In the genomic region with DNA sequence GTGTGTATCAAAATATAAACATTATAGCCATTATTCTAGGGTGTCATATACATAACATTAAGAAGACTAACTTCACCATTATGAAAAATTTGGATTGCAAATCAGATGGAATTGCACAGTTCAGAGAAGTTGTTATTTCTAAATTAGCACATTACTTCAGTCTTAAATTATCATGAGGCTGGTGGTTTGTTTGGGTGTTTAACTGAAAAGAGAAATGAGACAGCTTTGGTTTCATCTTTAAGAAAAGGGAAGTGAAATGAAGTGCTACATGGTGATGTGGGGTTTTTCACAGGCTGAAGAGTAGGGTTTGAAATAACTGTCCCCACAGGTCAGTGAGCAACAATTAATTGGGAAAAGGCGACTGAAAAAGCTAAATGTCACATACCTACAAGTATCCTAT, we compare ENCODE assay signal across 14 cellular contexts.
DNase-seq lines count a peak whose midpoint lies in the region; ATAC-seq and TF ChIP-seq lines count a peak whose summit lies in the region.
"Had no signal": no experiment of that assay in that cellular context is flagged by ENCODE, and none has a peak within 500 bp of the region (broad histone marks: within the 10 kb centered on the region; RNA-seq: fewer than 3 reads in every experiment).

No MANE protein-coding gene starts in this region.

- H3K9me3 ChIP-seq in BLaER1: peaks cover 54% of the 10 kb centered on the region
- H3K9me3 ChIP-seq in smooth muscle cell (replicated peaks; ENCODE audit: low read depth): no peaks in the 10 kb centered on the region
- H3K9me3 ChIP-seq in ascending aorta: no peaks in the 10 kb centered on the region
- H3K9me3 ChIP-seq: A549, neutrophil had no signal

- H3K4me3 Mint-ChIP-seq in progenitor cell of endocrine pancreas (ENCODE audit: low read depth): no peak overlapping the region
- H3K4me3 Mint-ChIP-seq: type B pancreatic cell had no signal

- H3K4me1 Mint-ChIP-seq in progenitor cell of endocrine pancreas (ENCODE audit: low read depth): no peaks in the 10 kb centered on the region

- ATAC-seq in GM19328 (IDR thresholded peaks at IDR 0.05; ENCODE audit: unreplicated experiment): peak; percentile 98
- peak; percentile 98 for ATAC-seq in HG02798 (IDR thresholded peaks at IDR 0.05; ENCODE audit: poor library complexity, unreplicated experiment)
- peak; percentile 98 for ATAC-seq in HG03521 (IDR thresholded peaks at IDR 0.05; ENCODE audit: unreplicated experiment)
- ATAC-seq: A549 had no signal

- no peak for TF ChIP-seq CTCF in smooth muscle cell (IDR thresholded peaks at IDR 0.05; ENCODE audit: borderline replicate concordance, insufficient read depth, poor library complexity, severe bottlenecking)
- TF ChIP-seq CTCF in progenitor cell of endocrine pancreas (IDR thresholded peaks at IDR 0.05; ENCODE audit: unreplicated experiment): no peak
- TF ChIP-seq CTCF in ascending aorta (IDR thresholded peaks at IDR 0.05): no peak

- H3K27ac ChIP-seq in BLaER1 (peak overlapping the region; percentile 70), smooth muscle cell (ENCODE audit: low read depth) (no peak overlapping the region), ascending aorta (no peak overlapping the region)
- H3K27ac ChIP-seq: A549, epithelial cell of prostate, neutrophil had no signal

- no peak overlapping the region for H3K27ac Mint-ChIP-seq in progenitor cell of endocrine pancreas
- H3K27ac Mint-ChIP-seq: type B pancreatic cell had no signal

- no peaks in the 10 kb centered on the region for H3K79me2 ChIP-seq in smooth muscle cell (ENCODE audit: low read depth)

- no peak overlapping the region for H2AFZ ChIP-seq in smooth muscle cell (ENCODE audit: low read depth)

- no peak for DNase-seq in smooth muscle cell (lab: John Stamatoyannopoulos, UW; ENCODE audit: unreplicated experiment)
- no peak for DNase-seq in T-helper 2 cell
- DNase-seq in progenitor cell of endocrine pancreas (ENCODE audit: low spot score, unreplicated experiment): no peak
- DNase-seq in ascending aorta (ENCODE audit: low spot score in 2 of 2): no peak
- DNase-seq: NCI-H2081 treated with DMSO at 0.1 percent for 48 hours; stimulated activated CD4-positive, alpha-beta T cell treated with anti-CD3 and anti-CD28 coated beads, Interleukin-4, amount 100 ng/mL, for 24 hours had no signal

- H4K20me1 ChIP-seq in BLaER1 (no peaks in the 10 kb centered on the region), smooth muscle cell (ENCODE audit: low read depth) (no peaks in the 10 kb centered on the region)

- peaks cover 2% of the 10 kb centered on the region for H3K36me3 Mint-ChIP-seq in progenitor cell of endocrine pancreas (ENCODE audit: insufficient read depth)
- H3K36me3 Mint-ChIP-seq: type B pancreatic cell had no signal

- H3K36me3 ChIP-seq in BLaER1 (no peaks in the 10 kb centered on the region), smooth muscle cell (ENCODE audit: low read depth) (no peaks in the 10 kb centered on the region), ascending aorta (no peaks in the 10 kb centered on the region)
- H3K36me3 ChIP-seq: neutrophil had no signal

- H3K4me1 ChIP-seq in BLaER1: peaks cover 54% of the 10 kb centered on the region
- H3K4me1 ChIP-seq in smooth muscle cell (ENCODE audit: low read depth): no peaks in the 10 kb centered on the region
- H3K4me1 ChIP-seq in ascending aorta: no peaks in the 10 kb centered on the region
- H3K4me1 ChIP-seq: A549 had no signal

- H3K9me3 Mint-ChIP-seq in progenitor cell of endocrine pancreas (ENCODE audit: low read depth): peaks cover 26% of the 10 kb centered on the region
- H3K9me3 Mint-ChIP-seq: type B pancreatic cell had no signal

- H3K4me2 ChIP-seq in BLaER1 (peak overlapping the region; percentile 50), smooth muscle cell (no peak overlapping the region)
- H3K4me2 ChIP-seq: A549 had no signal

- H3K9ac ChIP-seq in BLaER1: no peak overlapping the region
- no peak overlapping the region for H3K9ac ChIP-seq in smooth muscle cell (ENCODE audit: low read depth)

- no peaks in the 10 kb centered on the region for H3F3A ChIP-seq in smooth muscle cell (ENCODE audit: low read depth)

- H3K4me3 ChIP-seq in BLaER1: no peak overlapping the region; the same call in 1 of the 2 replicates
- H3K4me3 ChIP-seq in smooth muscle cell: no peak overlapping the region
- H3K4me3 ChIP-seq in ascending aorta: no peak overlapping the region
- H3K4me3 ChIP-seq: A549 had no signal

- intact Hi-C loops in ascending aorta (cut with DNase I): no loop called here

- WGBS in smooth muscle cell (ENCODE audit: low lambda C conversion rate): 83% methylated on average over 1 of the region's 1 CpG

- H3K27me3 ChIP-seq in BLaER1 (no peaks in the 10 kb centered on the region), smooth muscle cell (ENCODE audit: low read depth) (no peaks in the 10 kb centered on the region), ascending aorta (no peaks in the 10 kb centered on the region)
- H3K27me3 ChIP-seq: neutrophil had no signal

- no peaks in the 10 kb centered on the region for H3K27me3 Mint-ChIP-seq in progenitor cell of endocrine pancreas
